Comparison of ENCODE assay signal across 1 cellular context in genomic region chr2:226772389-226773179, GRCh38.
A peak's percentile ranks its signal among the peaks of the same experiment; 100 is the strongest.
TF ChIP-seq lines count a peak whose summit lies in the region.

No MANE protein-coding gene starts in this region.

TF ChIP-seq in GM12878, 131 proteins besides CTCF, POLR2A, EP300 and RAD21 (continued from another document and continues in another):
- TF ChIP-seq PBX3 (IDR thresholded peaks at IDR 0.05; ENCODE audit: insufficient replicate concordance, low read depth, low read length), result peak; percentile 57
- peak; percentile 100 for TF ChIP-seq MEF2A (IDR thresholded peaks at IDR 0.05; ENCODE audit: insufficient read depth, low read depth, low read length)
- peak; percentile 84 for TF ChIP-seq PML (IDR thresholded peaks at IDR 0.05; ENCODE audit: low read length)
- TF ChIP-seq GATAD2B (conservative IDR thresholded peaks at IDR 0.05; ENCODE audit: low read depth), result peak; percentile 81; the same call in 1 of the 2 replicates
- peak; percentile 69 for TF ChIP-seq KLF5 (IDR thresholded peaks at IDR 0.05; ENCODE audit: partially characterized antibody)
- TF ChIP-seq POLR2AphosphoS5 (IDR thresholded peaks at IDR 0.05; ENCODE audit: low read length), result no peak
- TF ChIP-seq TBL1XR1 (IDR thresholded peaks at IDR 0.05; ENCODE audit: low read depth, low read length), result peak; percentile 95
- TF ChIP-seq HCFC1 (IDR thresholded peaks at IDR 0.05; ENCODE audit: low read length), result no peak
- TF ChIP-seq SKIL (IDR thresholded peaks at IDR 0.05; ENCODE audit: low read depth, poor library complexity, severe bottlenecking), result peak; percentile 89
- peak; percentile 99 for TF ChIP-seq IKZF2 (IDR thresholded peaks at IDR 0.05)
- peak; percentile 78 for TF ChIP-seq GABPA (IDR thresholded peaks at IDR 0.05; ENCODE audit: low read depth)
- TF ChIP-seq POLR2AphosphoS2 (IDR thresholded peaks at IDR 0.05; ENCODE audit: low read depth, low read length), result no peak
- peak; percentile 77; the same call in 1 of the 2 replicates for TF ChIP-seq PAX5 (IDR thresholded peaks at IDR 0.05; ENCODE audit: borderline replicate concordance, low read depth, low read length)
- peak; percentile 68; the same call in 1 of the 2 replicates for TF ChIP-seq IRF4 (IDR thresholded peaks at IDR 0.05; ENCODE audit: low read depth, low read length)
- no peak for TF ChIP-seq EGR1 (IDR thresholded peaks at IDR 0.05; ENCODE audit: borderline replicate concordance in 1 of 2, low read depth in 2 of 2, low read length in 2 of 2)
- TF ChIP-seq RFX5 (IDR thresholded peaks at IDR 0.05; ENCODE audit: low read depth, low read length), result no peak
- TF ChIP-seq MYC (IDR thresholded peaks at IDR 0.05; ENCODE audit: insufficient read depth, insufficient read length, insufficient replicate concordance, low read length, severe bottlenecking), result no peak
- peak; percentile 39; the same call in 1 of the 2 replicates for TF ChIP-seq TCF3 (IDR thresholded peaks at IDR 0.05; ENCODE audit: borderline replicate concordance, insufficient read depth, low read depth, low read length)
- TF ChIP-seq MTA2 (IDR thresholded peaks at IDR 0.05; ENCODE audit: low read depth), result peak; percentile 97
- TF ChIP-seq ZNF592 (IDR thresholded peaks at IDR 0.05), result no peak
- peak; percentile 51 for TF ChIP-seq BCL3 (IDR thresholded peaks at IDR 0.05; ENCODE audit: borderline replicate concordance, insufficient read depth, low read depth, low read length, poor library complexity, severe bottlenecking)
- peak; percentile 80 for TF ChIP-seq ZNF384 (IDR thresholded peaks at IDR 0.05; ENCODE audit: borderline replicate concordance, low read depth, low read length)
- peak; percentile 50; the same call in 1 of the 2 replicates for TF ChIP-seq CHD2 (IDR thresholded peaks at IDR 0.05; ENCODE audit: borderline replicate concordance, low read depth, low read length)
- TF ChIP-seq TCF7 (IDR thresholded peaks at IDR 0.05; ENCODE audit: borderline replicate concordance), result peak; percentile 87
- peak; percentile 41; the same call in 1 of the 2 replicates for TF ChIP-seq RAD51 (IDR thresholded peaks at IDR 0.05)
- TF ChIP-seq BHLHE40 (IDR thresholded peaks at IDR 0.05; ENCODE audit: borderline replicate concordance in 1 of 2, low read depth in 2 of 2, low read length in 1 of 2), result peak; percentile 86 to 88
- TF ChIP-seq IKZF1 (conservative IDR thresholded peaks at IDR 0.05), result peak; percentile 98
- TF ChIP-seq ZNF217 (IDR thresholded peaks at IDR 0.05), result peak; percentile 97
- TF ChIP-seq TCF12 (IDR thresholded peaks at IDR 0.05; ENCODE audit: low read depth, low read length), result peak; percentile 89
- peak; percentile 96 for TF ChIP-seq DPF2 (IDR thresholded peaks at IDR 0.05)
- peak; percentile 77; the same call in 1 of the 2 replicates for TF ChIP-seq BACH1 (IDR thresholded peaks at IDR 0.05; ENCODE audit: borderline replicate concordance)
- TF ChIP-seq NBN (IDR thresholded peaks at IDR 0.05), result peak; percentile 88
- TF ChIP-seq ETV6 (conservative IDR thresholded peaks at IDR 0.05 in 1 of 2, IDR thresholded peaks at IDR 0.05 in 1 of 2; ENCODE audit: borderline replicate concordance in 1 of 2, low read depth in 1 of 2), result peak in 1 of 2 experiments; percentile 93; a peak in 2 of 4 replicates
- TF ChIP-seq FOXK2 (IDR thresholded peaks at IDR 0.05), result peak; percentile 60
- TF ChIP-seq NR2F1 (conservative IDR thresholded peaks at IDR 0.05), result peak; percentile 83
- TF ChIP-seq POU2F2 (IDR thresholded peaks at IDR 0.05; ENCODE audit: borderline replicate concordance, low read depth, low read length), result peak; percentile 93
- TF ChIP-seq YBX1 (IDR thresholded peaks at IDR 0.05), result no peak
- peak; percentile 93 for TF ChIP-seq BCL11A (IDR thresholded peaks at IDR 0.05; ENCODE audit: low read depth, low read length)
- TF ChIP-seq E2F8 (IDR thresholded peaks at IDR 0.05; ENCODE audit: low read depth, partially characterized antibody), result no peak
- no peak; the same call in 1 of the 2 replicates for TF ChIP-seq ZNF24 (IDR thresholded peaks at IDR 0.05)
- TF ChIP-seq MLLT1 (IDR thresholded peaks at IDR 0.05), result 0 out of 2 replicates have a peak, but pooled peaks have one; percentile 53
- TF ChIP-seq PKNOX1 (IDR thresholded peaks at IDR 0.05), result peak; percentile 93
- peak; percentile 86 for TF ChIP-seq CREM (IDR thresholded peaks at IDR 0.05; ENCODE audit: low read depth)
- TF ChIP-seq ATF3 (IDR thresholded peaks at IDR 0.05; ENCODE audit: borderline replicate concordance, extremely low read depth, low read depth, low read length), result no peak
- TF ChIP-seq NFXL1 (IDR thresholded peaks at IDR 0.05; ENCODE audit: borderline replicate concordance), result no peak
- TF ChIP-seq ASH2L (IDR thresholded peaks at IDR 0.05; ENCODE audit: borderline replicate concordance, low read depth), result no peak
- peak; percentile 61; the same call in 1 of the 2 replicates for TF ChIP-seq SREBF1 (IDR thresholded peaks at IDR 0.05; ENCODE audit: low read length)
- 0 out of 2 replicates have a peak, but pooled peaks have one; percentile 57 for TF ChIP-seq MYB (IDR thresholded peaks at IDR 0.05; ENCODE audit: borderline replicate concordance, low read depth, low read length)
- peak; percentile 100 for TF ChIP-seq NFIC (IDR thresholded peaks at IDR 0.05; ENCODE audit: low read depth, low read length)
- peak; percentile 88; the same call in 1 of the 2 replicates for TF ChIP-seq CBX5 (IDR thresholded peaks at IDR 0.05; ENCODE audit: low read depth)
- peak; percentile 90 for TF ChIP-seq ZBED1 (IDR thresholded peaks at IDR 0.05; ENCODE audit: borderline replicate concordance)
- TF ChIP-seq ATF2 (IDR thresholded peaks at IDR 0.05; ENCODE audit: low read length), result peak; percentile 98
- TF ChIP-seq SUPT20H (IDR thresholded peaks at IDR 0.05; ENCODE audit: borderline replicate concordance, control insufficient read depth, low read depth, low read length), result no peak
